Comparison of ENCODE assay signal across 22 cellular contexts in genomic region chr11:74175923-74176322, GRCh38.
"Had no signal": no experiment of that assay in that cellular context is flagged by ENCODE, and none has a peak within 500 bp of the region (broad histone marks: within the 10 kb centered on the region; RNA-seq: fewer than 3 reads in every experiment).

No MANE protein-coding gene starts in this region.

- H3K27ac ChIP-seq: KMS-11, SJCRH30 had no signal

- H3K9ac ChIP-seq: KMS-11 had no signal

- H3K4me3 ChIP-seq: SJCRH30 had no signal

- DNase-seq: IMR-90, Kasumi-1, NCI-H1092 treated with DMSO at 0.1 percent for 48 hours, NCI-H1436, NCI-H187, NCI-H2029, NCI-H2081 treated with DMSO at 0.1 percent for 48 hours, NCI-H2171, NCI-H226, NCI-H446, NCI-H510A, NCI-H524 treated with DMSO at 0.1 percent for 48 hours, NCI-H69, NCI-H774, PC-3, SHP77 treated with DMSO at 0.1 percent for 48 hours, SJCRH30 had no signal

- H3K9me3 ChIP-seq: SJCRH30 had no signal

- H3K4me1 ChIP-seq: SJCRH30 had no signal

- FAIRE-seq: HepG2 had no signal

- ATAC-seq: HepG2, Panc1, PC-3, Right ventricle myocardium inferior, SK-N-SH treated with all-trans-retinoic acid at 6 μM for 48 hours had no signal

- H3K27me3 ChIP-seq: SJCRH30 had no signal

- H3K4me2 ChIP-seq: KMS-11 had no signal
